Comparison of ENCODE assay signal across 20 cellular contexts in genomic region chr11:104645276-104646018, GRCh38.
"Had no signal": no experiment of that assay in that cellular context is flagged by ENCODE, and none has a peak within 500 bp of the region (broad histone marks: within the 10 kb centered on the region; RNA-seq: fewer than 3 reads in every experiment).

No MANE protein-coding gene starts in this region.

- ATAC-seq: esophagus mucosa; heart right ventricle; left lobe of liver; mucosa of descending colon; naive thymus-derived CD8-positive, alpha-beta T cell; psoas muscle; upper lobe of right lung had no signal

- H3K4me1 Mint-ChIP-seq: neural crest cell had no signal

- H3K9me3 ChIP-seq: mucosa of descending colon, psoas muscle, right atrium auricular region, testis, tibial nerve, upper lobe of right lung, vagina had no signal

- H3K4me3 Mint-ChIP-seq: naive thymus-derived CD8-positive, alpha-beta T cell; neural crest cell had no signal

- H3K27me3 ChIP-seq: heart right ventricle, right atrium auricular region, testis, tibial nerve, upper lobe of right lung, vagina had no signal

- H3K36me3 ChIP-seq: heart right ventricle, right atrium auricular region, tibial nerve, upper lobe of right lung, vagina had no signal

- H3K27ac ChIP-seq: heart right ventricle, parathyroid adenoma, psoas muscle, right atrium auricular region, testis, tibial nerve, upper lobe of right lung, vagina had no signal

- H3K27me3 Mint-ChIP-seq: naive thymus-derived CD8-positive, alpha-beta T cell had no signal

- H3K4me3 ChIP-seq: heart right ventricle, mucosa of descending colon, psoas muscle, right atrium auricular region, testis, tibial nerve, upper lobe of right lung, vagina had no signal

- DNase-seq: effector memory CD4-positive, alpha-beta T cell; heart right ventricle; hypothalamus; kidney glomerular epithelial cell; mucosa of descending colon; naive thymus-derived CD8-positive, alpha-beta T cell; occipital lobe; psoas muscle; small intestine; stimulated activated CD4-positive, alpha-beta T cell treated with anti-CD3 and anti-CD28 coated beads, Interleukin-12 subunit alpha, Interleukin-12 subunit beta, amount 100 ng/mL, for 4 hours; stimulated activated naive CD4-positive, alpha-beta T cell treated with Interleukin-2 at 50 U/mL for 16 hours; testis; upper lobe of right lung had no signal
